In genomic region chr17:67765623-67766022, GRCh38 we compare ENCODE assay signal across 24 cellular contexts. TPM values are rescaled to one million over a fixed set of nuclear protein-coding genes. Genes with fewer than 3 reads are reported as not detected.
A peak's percentile ranks its signal among the peaks of the same experiment; 100 is the strongest.
DNase-seq lines count a peak whose midpoint lies in the region; ATAC-seq, FAIRE-seq and TF ChIP-seq lines count a peak whose summit lies in the region.
"Had no signal": no experiment of that assay in that cellular context is flagged by ENCODE, and none has a peak within 500 bp of the region (broad histone marks: within the 10 kb centered on the region; RNA-seq: fewer than 3 reads in every experiment).

No MANE protein-coding gene starts in this region.

- POLR2A ChIA-PET in OCI-LY7 (lab: Charles Lee) = interaction anchor here (0.6 kb wide), 1 partner anchor 13 kb away, joined by 5 read pairs; no protein-coding TSS in a partner anchor

- BruUV-seq in OCI-LY7 (replicated peaks; lab: Mats Ljungman, UMichigan) = no TSS peak

- no peak overlapping the region for H3K4me3 ChIP-seq in OCI-LY7 (ENCODE audit: low read depth, low read length, poor library complexity, severe bottlenecking)
- no peak overlapping the region for H3K4me3 ChIP-seq in iPS-20b (ENCODE audit: low read length)
- H3K4me3 ChIP-seq: GM23338 had no signal

- H4K20me1 ChIP-seq in OCI-LY7 (ENCODE audit: insufficient read depth, low read length) = no peaks in the 10 kb centered on the region

- no peaks in the 10 kb centered on the region for H3K27me3 Mint-ChIP-seq in activated T-cell treated with anti-CD3 and anti-CD28 coated beads, Interleukin-2, amount 50 U/mL, for 4 hours (ENCODE audit: low read depth)

- H3K36me3 ChIP-seq in OCI-LY7 (ENCODE audit: insufficient read depth, low read length) (no peaks in the 10 kb centered on the region), iPS-20b (ENCODE audit: insufficient read depth, low read depth, low read length) (no peaks in the 10 kb centered on the region)

- H3K9ac ChIP-seq in iPS-20b (ENCODE audit: low read depth, low read length) = no peak overlapping the region

- no peak for FAIRE-seq in GM12891 (lab: Jason Lieb, UNC)
- FAIRE-seq: GM18507 had no signal

- CTCF ChIA-PET in OCI-LY7 (lab: Charles Lee; ENCODE audit: unreplicated experiment) = no interaction called here

- no peaks in the 10 kb centered on the region for H3K4me1 Mint-ChIP-seq in activated T-cell treated with anti-CD3 and anti-CD28 coated beads, Interleukin-2, amount 50 U/mL, for 4 hours (ENCODE audit: low read depth)
- H3K4me1 Mint-ChIP-seq: GM23338 had no signal

- H3K4me3 Mint-ChIP-seq in activated T-cell treated with anti-CD3 and anti-CD28 coated beads, Interleukin-2, amount 50 U/mL, for 4 hours = no peak overlapping the region
- H3K4me3 Mint-ChIP-seq: CD8-positive, alpha-beta T cell; GM23338 had no signal

- intact Hi-C loops in OCI-LY7 (cut with micrococcal nuclease; ENCODE audit: unreplicated experiment) = no loop called here

- H3K9me3 ChIP-seq in OCI-LY7 (ENCODE audit: low read length) (no peaks in the 10 kb centered on the region), iPS-20b (ENCODE audit: insufficient read depth, low read depth, low read length) (no peaks in the 10 kb centered on the region)

- peak overlapping the region; percentile 18; the same call in 1 of the 2 replicates for H2AFZ ChIP-seq in OCI-LY7 (ENCODE audit: low read length)
- H2AFZ ChIP-seq: GM23338 had no signal

- TF ChIP-seq CTCF in OCI-LY7 (conservative IDR thresholded peaks at IDR 0.05; ENCODE audit: low read length) = no peak

- no peak for ATAC-seq in left lobe of liver
- no peak for ATAC-seq in activated T-cell treated with anti-CD3 and anti-CD28 coated beads, Interleukin-2, amount 50 U/mL, for 4 hours
- ATAC-seq: CD8-positive, alpha-beta T cell; GM23338; PC-3 had no signal

- H3K9me2 ChIP-seq in OCI-LY7 (ENCODE audit: insufficient read depth, low read length) = no peaks in the 10 kb centered on the region

- no peaks in the 10 kb centered on the region for H3K9me3 Mint-ChIP-seq in activated T-cell treated with anti-CD3 and anti-CD28 coated beads, Interleukin-2, amount 50 U/mL, for 4 hours
- H3K9me3 Mint-ChIP-seq: CD8-positive, alpha-beta T cell; GM23338 had no signal

- H3K79me2 ChIP-seq in OCI-LY7 (ENCODE audit: insufficient read depth, low read depth, low read length) = no peaks in the 10 kb centered on the region

- DNase-seq in activated effector memory CD4-positive, alpha-beta T cell treated with anti-CD3 and anti-CD28 coated beads, Interleukin-2, amount 50 U/mL, for 16 hours = peak; percentile 10
- DNase-seq in activated effector memory CD4-positive, alpha-beta T cell treated with Interleukin-2 at 50 U/mL for 16 hours = no peak
- no peak for DNase-seq in OCI-LY7 (ENCODE audit: low spot score)
- no peak for DNase-seq in left lobe of liver (ENCODE audit: low spot score)
- DNase-seq in activated T-cell treated with anti-CD3 and anti-CD28 coated beads, Interleukin-2, amount 50 U/mL, for 4 hours = no peak
- no peak for DNase-seq in GM12891 (ENCODE audit: insufficient read length, low spot score)
- DNase-seq: 8988T; AML-193; C1 segment of cervical spinal cord; CD8-positive, alpha-beta T cell; DND-41; HCEC 1CT; KG1; MV-4-11; NCI-H1694; NCI-H2081; NCI-H2171 treated with DMSO at 0.1 percent for 48 hours; NCI-H524 treated with DMSO at 0.1 percent for 48 hours; NCI-H82; PC-3; Right ventricle myocardium superior had no signal

- H3K4me2 ChIP-seq in OCI-LY7 (ENCODE audit: low read length) = no peak overlapping the region
- H3K4me2 ChIP-seq: GM23338 had no signal

- no peak for TF ChIP-seq POLR2A in GM12891 (IDR thresholded peaks at IDR 0.05; ENCODE audit: low read depth, low read length)

- H3K36me3 Mint-ChIP-seq in activated T-cell treated with anti-CD3 and anti-CD28 coated beads, Interleukin-2, amount 50 U/mL, for 4 hours (ENCODE audit: insufficient read depth) = no peaks in the 10 kb centered on the region
- H3K36me3 Mint-ChIP-seq: CD8-positive, alpha-beta T cell had no signal

- no peaks in the 10 kb centered on the region for H3K27me3 ChIP-seq in iPS-20b (ENCODE audit: insufficient read depth, low read length)

- no peaks in the 10 kb centered on the region for H3K4me1 ChIP-seq in OCI-LY7 (ENCODE audit: insufficient read depth, low read length, poor library complexity, severe bottlenecking)
- no peaks in the 10 kb centered on the region for H3K4me1 ChIP-seq in iPS-20b (ENCODE audit: insufficient read depth, low read length)

- no peak overlapping the region for H3K27ac ChIP-seq in OCI-LY7 (ENCODE audit: low read depth, low read length, poor library complexity, severe bottlenecking)
- H3K27ac ChIP-seq in iPS-20b (ENCODE audit: low read length) = peak overlapping the region; percentile 55

TF ChIP-seq in GM12891, 5 proteins besides CTCF, POLR2A, EP300 and RAD21:
- TF ChIP-seq PAX5 (IDR thresholded peaks at IDR 0.05; ENCODE audit: insufficient read depth, low read length, severe bottlenecking) = no peak
- no peak for TF ChIP-seq POLR2AphosphoS5 (IDR thresholded peaks at IDR 0.05; ENCODE audit: low read depth, low read length)
- no peak for TF ChIP-seq POU2F2 (IDR thresholded peaks at IDR 0.05; ENCODE audit: low read depth, low read length)
- TF ChIP-seq TAF1 (IDR thresholded peaks at IDR 0.05; ENCODE audit: low read depth, low read length) = no peak
- no peak for TF ChIP-seq SPI1 (IDR thresholded peaks at IDR 0.05; ENCODE audit: low read depth, low read length)
TF ChIP-seq in GM12891: peak in this region for 0.

RNA-seq across cellular contexts. Expression of gene NOL11, which starts 47.9 kb away (rescaled TPM):
- 49.4 and 65.5 TPM in 2 replicates for total RNA-seq in OCI-LY7 (2014; rRNA removed; shearing (Covaris generic))
- total RNA-seq in OCI-LY7 (2022) = 61.5 and 64.9 TPM in 2 replicates
- total RNA-seq in left lobe of liver = 11.5 TPM
- total RNA-seq in activated T-cell treated with anti-CD3 and anti-CD28 coated beads, Interleukin-2, amount 50 U/mL, for 4 hours = 100 to 1,000 TPM; 127 to 139 (median 137) TPM
- 29.6 TPM for polyA plus RNA-seq in GM12891 (2012; ENCODE audit: low read depth, missing spikeins)

RNA-seq across cellular contexts. Expression of gene BPTF, which starts 59.7 kb away (rescaled TPM):
- total RNA-seq in OCI-LY7 (2014; rRNA removed; shearing (Covaris generic)) = 86.1 and 104 TPM in 2 replicates
- 211 and 212 TPM in 2 replicates for total RNA-seq in OCI-LY7 (2022)
- 29.7 TPM for total RNA-seq in left lobe of liver
- 10 to 100 TPM; 62.1 to 67.7 (median 62.2) TPM for total RNA-seq in activated T-cell treated with anti-CD3 and anti-CD28 coated beads, Interleukin-2, amount 50 U/mL, for 4 hours
- 28.0 TPM for polyA plus RNA-seq in GM12891 (2012; ENCODE audit: low read depth, missing spikeins)
